ENCODE assay signal across 1 cellular context in genomic region chr17:66054242-66054641, GRCh38.
TF ChIP-seq lines count a peak whose summit lies in the region.

No MANE protein-coding gene starts in this region.

TF ChIP-seq in IMR-90, 13 proteins besides CTCF, POLR2A, EP300 and RAD21 (continued from another document):
- TF ChIP-seq NFE2L2 (IDR thresholded peaks at IDR 0.05; ENCODE audit: low read depth, low read length) = peak; percentile 81
